1 cellular context compared by ENCODE assay signal in genomic region chr12:113222730-113223531, GRCh38.
TF ChIP-seq lines count a peak whose summit lies in the region.

No MANE protein-coding gene starts in this region.

TF ChIP-seq in HepG2, 621 proteins besides CTCF, POLR2A, EP300 and RAD21 (continued from another document and continues in another):
- TF ChIP-seq ZNF639 (CRISPR knock-in tag; conservative IDR thresholded peaks at IDR 0.05), result no peak
- TF ChIP-seq NCOA2 (CRISPR knock-in tag; IDR thresholded peaks at IDR 0.05), result no peak
- TF ChIP-seq IKZF1 (IDR thresholded peaks at IDR 0.05), result no peak
- TF ChIP-seq ZNF569 (CRISPR knock-in tag; IDR thresholded peaks at IDR 0.05; ENCODE audit: borderline replicate concordance), result no peak
- no peak for TF ChIP-seq ATM (IDR thresholded peaks at IDR 0.05; ENCODE audit: borderline replicate concordance)
- peak; percentile 22; the same call in 1 of the 2 replicates for TF ChIP-seq FOSL2 (CRISPR knock-in tag; IDR thresholded peaks at IDR 0.05)
- peak; percentile 38; the same call in 1 of the 2 replicates for TF ChIP-seq POLR2G (IDR thresholded peaks at IDR 0.05; ENCODE audit: low read depth, low read length)
- TF ChIP-seq ZFX (CRISPR knock-in tag; IDR thresholded peaks at IDR 0.05; ENCODE audit: low read depth), result peak; percentile 30; the same call in 1 of the 2 replicates
- no peak for TF ChIP-seq FOXA1 (IDR thresholded peaks at IDR 0.05)
- peak; percentile 88 for TF ChIP-seq FOXA1 (CRISPR knock-in tag; IDR thresholded peaks at IDR 0.05)
- no peak for TF ChIP-seq HOXA5 (CRISPR knock-in tag; IDR thresholded peaks at IDR 0.05)
- TF ChIP-seq, protein P1, sequence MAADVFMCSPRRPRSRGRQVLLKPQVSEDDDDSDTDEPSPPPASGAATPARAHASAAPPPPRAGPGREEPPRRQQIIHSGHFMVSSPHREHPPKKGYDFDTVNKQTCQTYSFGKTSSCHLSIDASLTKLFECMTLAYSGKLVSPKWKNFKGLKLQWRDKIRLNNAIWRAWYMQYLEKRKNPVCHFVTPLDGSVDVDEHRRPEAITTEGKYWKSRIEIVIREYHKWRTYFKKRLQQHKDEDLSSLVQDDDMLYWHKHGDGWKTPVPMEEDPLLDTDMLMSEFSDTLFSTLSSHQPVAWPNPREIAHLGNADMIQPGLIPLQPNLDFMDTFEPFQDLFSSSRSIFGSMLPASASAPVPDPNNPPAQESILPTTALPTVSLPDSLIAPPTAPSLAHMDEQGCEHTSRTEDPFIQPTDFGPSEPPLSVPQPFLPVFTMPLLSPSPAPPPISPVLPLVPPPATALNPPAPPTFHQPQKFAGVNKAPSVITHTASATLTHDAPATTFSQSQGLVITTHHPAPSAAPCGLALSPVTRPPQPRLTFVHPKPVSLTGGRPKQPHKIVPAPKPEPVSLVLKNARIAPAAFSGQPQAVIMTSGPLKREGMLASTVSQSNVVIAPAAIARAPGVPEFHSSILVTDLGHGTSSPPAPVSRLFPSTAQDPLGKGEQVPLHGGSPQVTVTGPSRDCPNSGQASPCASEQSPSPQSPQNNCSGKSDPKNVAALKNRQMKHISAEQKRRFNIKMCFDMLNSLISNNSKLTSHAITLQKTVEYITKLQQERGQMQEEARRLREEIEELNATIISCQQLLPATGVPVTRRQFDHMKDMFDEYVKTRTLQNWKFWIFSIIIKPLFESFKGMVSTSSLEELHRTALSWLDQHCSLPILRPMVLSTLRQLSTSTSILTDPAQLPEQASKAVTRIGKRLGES (CRISPR knock-in tag; IDR thresholded peaks at IDR 0.05; ENCODE audit: borderline replicate concordance), result no peak
- peak; percentile 53 for TF ChIP-seq NR2C2 (CRISPR knock-in tag; IDR thresholded peaks at IDR 0.05; ENCODE audit: borderline replicate concordance)
- TF ChIP-seq CENPT (CRISPR knock-in tag; IDR thresholded peaks at IDR 0.05; ENCODE audit: low read depth), result no peak
- no peak for TF ChIP-seq SP2 (CRISPR knock-in tag; IDR thresholded peaks at IDR 0.05)
- TF ChIP-seq, protein P2, sequence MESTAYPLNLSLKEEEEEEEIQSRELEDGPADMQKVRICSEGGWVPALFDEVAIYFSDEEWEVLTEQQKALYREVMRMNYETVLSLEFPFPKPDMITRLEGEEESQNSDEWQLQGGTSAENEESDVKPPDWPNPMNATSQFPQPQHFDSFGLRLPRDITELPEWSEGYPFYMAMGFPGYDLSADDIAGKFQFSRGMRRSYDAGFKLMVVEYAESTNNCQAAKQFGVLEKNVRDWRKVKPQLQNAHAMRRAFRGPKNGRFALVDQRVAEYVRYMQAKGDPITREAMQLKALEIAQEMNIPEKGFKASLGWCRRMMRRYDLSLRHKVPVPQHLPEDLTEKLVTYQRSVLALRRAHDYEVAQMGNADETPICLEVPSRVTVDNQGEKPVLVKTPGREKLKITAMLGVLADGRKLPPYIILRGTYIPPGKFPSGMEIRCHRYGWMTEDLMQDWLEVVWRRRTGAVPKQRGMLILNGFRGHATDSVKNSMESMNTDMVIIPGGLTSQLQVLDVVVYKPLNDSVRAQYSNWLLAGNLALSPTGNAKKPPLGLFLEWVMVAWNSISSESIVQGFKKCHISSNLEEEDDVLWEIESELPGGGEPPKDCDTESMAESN (CRISPR knock-in tag; conservative IDR thresholded peaks at IDR 0.05), result no peak
- TF ChIP-seq ZFYVE20 (CRISPR knock-in tag; IDR thresholded peaks at IDR 0.05; ENCODE audit: borderline replicate concordance, low read depth), result no peak
- no peak for TF ChIP-seq PCBP2 (optimal IDR thresholded peaks at IDR 0.05; ENCODE audit: low read depth, low read length, poor library complexity, severe bottlenecking)
- TF ChIP-seq NFKB2 (CRISPR knock-in tag; IDR thresholded peaks at IDR 0.05; ENCODE audit: borderline replicate concordance), result no peak
- TF ChIP-seq PAXIP1 (CRISPR knock-in tag; conservative IDR thresholded peaks at IDR 0.05), result peak; percentile 79
- TF ChIP-seq CEBPB (IDR thresholded peaks at IDR 0.05; ENCODE audit: borderline replicate concordance, low read depth, low read length), result no peak
- TF ChIP-seq ZNF350 (CRISPR knock-in tag; IDR thresholded peaks at IDR 0.05; ENCODE audit: borderline replicate concordance, low read depth), result 0 out of 2 replicates have a peak, but pooled peaks have one; percentile 32
- TF ChIP-seq, protein P3, sequence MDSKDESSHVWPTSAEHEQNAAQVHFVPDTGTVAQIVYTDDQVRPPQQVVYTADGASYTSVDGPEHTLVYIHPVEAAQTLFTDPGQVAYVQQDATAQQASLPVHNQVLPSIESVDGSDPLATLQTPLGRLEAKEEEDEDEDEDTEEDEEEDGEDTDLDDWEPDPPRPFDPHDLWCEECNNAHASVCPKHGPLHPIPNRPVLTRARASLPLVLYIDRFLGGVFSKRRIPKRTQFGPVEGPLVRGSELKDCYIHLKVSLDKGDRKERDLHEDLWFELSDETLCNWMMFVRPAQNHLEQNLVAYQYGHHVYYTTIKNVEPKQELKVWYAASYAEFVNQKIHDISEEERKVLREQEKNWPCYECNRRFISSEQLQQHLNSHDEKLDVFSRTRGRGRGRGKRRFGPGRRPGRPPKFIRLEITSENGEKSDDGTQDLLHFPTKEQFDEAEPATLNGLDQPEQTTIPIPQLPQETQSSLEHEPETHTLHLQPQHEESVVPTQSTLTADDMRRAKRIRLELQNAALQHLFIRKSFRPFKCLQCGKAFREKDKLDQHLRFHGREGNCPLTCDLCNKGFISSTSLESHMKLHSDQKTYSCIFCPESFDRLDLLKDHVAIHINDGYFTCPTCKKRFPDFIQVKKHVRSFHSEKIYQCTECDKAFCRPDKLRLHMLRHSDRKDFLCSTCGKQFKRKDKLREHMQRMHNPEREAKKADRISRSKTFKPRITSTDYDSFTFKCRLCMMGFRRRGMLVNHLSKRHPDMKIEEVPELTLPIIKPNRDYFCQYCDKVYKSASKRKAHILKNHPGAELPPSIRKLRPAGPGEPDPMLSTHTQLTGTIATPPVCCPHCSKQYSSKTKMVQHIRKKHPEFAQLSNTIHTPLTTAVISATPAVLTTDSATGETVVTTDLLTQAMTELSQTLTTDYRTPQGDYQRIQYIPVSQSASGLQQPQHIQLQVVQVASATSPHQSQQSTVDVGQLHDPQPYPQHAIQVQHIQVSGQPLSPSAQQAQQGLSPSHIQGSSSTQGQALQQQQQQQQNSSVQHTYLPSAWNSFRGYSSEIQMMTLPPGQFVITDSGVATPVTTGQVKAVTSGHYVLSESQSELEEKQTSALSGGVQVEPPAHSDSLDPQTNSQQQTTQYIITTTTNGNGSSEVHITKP (CRISPR knock-in tag; IDR thresholded peaks at IDR 0.05; ENCODE audit: low read depth), result no peak
- no peak for TF ChIP-seq ELF4 (CRISPR knock-in tag; IDR thresholded peaks at IDR 0.05; ENCODE audit: borderline replicate concordance)
- TF ChIP-seq HNF4A (CRISPR knock-in tag; IDR thresholded peaks at IDR 0.05), result peak; percentile 82
- TF ChIP-seq, protein P4, sequence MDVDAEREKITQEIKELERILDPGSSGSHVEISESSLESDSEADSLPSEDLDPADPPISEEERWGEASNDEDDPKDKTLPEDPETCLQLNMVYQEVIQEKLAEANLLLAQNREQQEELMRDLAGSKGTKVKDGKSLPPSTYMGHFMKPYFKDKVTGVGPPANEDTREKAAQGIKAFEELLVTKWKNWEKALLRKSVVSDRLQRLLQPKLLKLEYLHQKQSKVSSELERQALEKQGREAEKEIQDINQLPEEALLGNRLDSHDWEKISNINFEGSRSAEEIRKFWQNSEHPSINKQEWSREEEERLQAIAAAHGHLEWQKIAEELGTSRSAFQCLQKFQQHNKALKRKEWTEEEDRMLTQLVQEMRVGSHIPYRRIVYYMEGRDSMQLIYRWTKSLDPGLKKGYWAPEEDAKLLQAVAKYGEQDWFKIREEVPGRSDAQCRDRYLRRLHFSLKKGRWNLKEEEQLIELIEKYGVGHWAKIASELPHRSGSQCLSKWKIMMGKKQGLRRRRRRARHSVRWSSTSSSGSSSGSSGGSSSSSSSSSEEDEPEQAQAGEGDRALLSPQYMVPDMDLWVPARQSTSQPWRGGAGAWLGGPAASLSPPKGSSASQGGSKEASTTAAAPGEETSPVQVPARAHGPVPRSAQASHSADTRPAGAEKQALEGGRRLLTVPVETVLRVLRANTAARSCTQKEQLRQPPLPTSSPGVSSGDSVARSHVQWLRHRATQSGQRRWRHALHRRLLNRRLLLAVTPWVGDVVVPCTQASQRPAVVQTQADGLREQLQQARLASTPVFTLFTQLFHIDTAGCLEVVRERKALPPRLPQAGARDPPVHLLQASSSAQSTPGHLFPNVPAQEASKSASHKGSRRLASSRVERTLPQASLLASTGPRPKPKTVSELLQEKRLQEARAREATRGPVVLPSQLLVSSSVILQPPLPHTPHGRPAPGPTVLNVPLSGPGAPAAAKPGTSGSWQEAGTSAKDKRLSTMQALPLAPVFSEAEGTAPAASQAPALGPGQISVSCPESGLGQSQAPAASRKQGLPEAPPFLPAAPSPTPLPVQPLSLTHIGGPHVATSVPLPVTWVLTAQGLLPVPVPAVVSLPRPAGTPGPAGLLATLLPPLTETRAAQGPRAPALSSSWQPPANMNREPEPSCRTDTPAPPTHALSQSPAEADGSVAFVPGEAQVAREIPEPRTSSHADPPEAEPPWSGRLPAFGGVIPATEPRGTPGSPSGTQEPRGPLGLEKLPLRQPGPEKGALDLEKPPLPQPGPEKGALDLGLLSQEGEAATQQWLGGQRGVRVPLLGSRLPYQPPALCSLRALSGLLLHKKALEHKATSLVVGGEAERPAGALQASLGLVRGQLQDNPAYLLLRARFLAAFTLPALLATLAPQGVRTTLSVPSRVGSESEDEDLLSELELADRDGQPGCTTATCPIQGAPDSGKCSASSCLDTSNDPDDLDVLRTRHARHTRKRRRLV (CRISPR knock-in tag; IDR thresholded peaks at IDR 0.05), result no peak
- TF ChIP-seq CREB1 (IDR thresholded peaks at IDR 0.05), result no peak
- TF ChIP-seq CREB1 (CRISPR knock-in tag; IDR thresholded peaks at IDR 0.05), result peak; percentile 46; the same call in 1 of the 2 replicates
- TF ChIP-seq ZNF446 (CRISPR knock-in tag; IDR thresholded peaks at IDR 0.05), result no peak
- TF ChIP-seq TARDBP (CRISPR knock-in tag; IDR thresholded peaks at IDR 0.05), result 0 out of 2 replicates have a peak, but pooled peaks have one; percentile 25
- TF ChIP-seq POGZ (CRISPR knock-in tag; IDR thresholded peaks at IDR 0.05), result peak; percentile 19; the same call in 1 of the 2 replicates
- TF ChIP-seq PRMT3 (CRISPR knock-in tag; IDR thresholded peaks at IDR 0.05; ENCODE audit: borderline replicate concordance, low read depth), result no peak
- TF ChIP-seq SOX13 (IDR thresholded peaks at IDR 0.05), result no peak
- 0 out of 4 replicates have a peak, but pooled peaks of 1 of the 2 experiments have one; percentile 26 for TF ChIP-seq SOX13 (CRISPR knock-in tag; conservative IDR thresholded peaks at IDR 0.05 in 1 of 2, IDR thresholded peaks at IDR 0.05 in 1 of 2)
- TF ChIP-seq BORCS8-MEF2B (CRISPR knock-in tag; IDR thresholded peaks at IDR 0.05), result no peak
- TF ChIP-seq ZBTB8A (CRISPR knock-in tag; IDR thresholded peaks at IDR 0.05; ENCODE audit: borderline replicate concordance, low read depth), result no peak
- no peak for TF ChIP-seq ZNF841 (CRISPR knock-in tag; IDR thresholded peaks at IDR 0.05; ENCODE audit: borderline replicate concordance)
- TF ChIP-seq STAT6 (CRISPR knock-in tag; IDR thresholded peaks at IDR 0.05; ENCODE audit: borderline replicate concordance), result no peak
